In the genomic region with DNA sequence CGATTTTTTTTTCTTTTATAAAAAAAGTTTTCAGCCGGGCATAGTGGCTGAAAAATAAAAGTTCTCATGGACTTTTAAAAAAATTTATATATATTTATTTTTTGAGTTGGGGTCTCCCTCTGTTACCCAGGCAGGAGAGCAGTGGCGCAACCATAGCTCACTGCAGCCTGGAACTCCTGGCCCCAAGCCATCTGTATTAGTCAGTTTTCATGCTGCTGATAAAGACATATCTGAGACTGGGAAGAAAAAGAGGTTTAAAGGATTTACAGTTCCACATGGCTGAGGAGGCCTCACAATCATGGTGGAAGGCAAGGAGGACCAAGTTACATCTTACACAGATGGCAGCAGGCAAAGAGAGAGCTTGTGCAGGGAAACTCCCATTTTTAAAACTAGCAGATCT, we compare ENCODE assay signal across 7 cellular contexts. TPM values are rescaled to one million over a fixed set of nuclear protein-coding genes. Genes with fewer than 3 reads are reported as not detected.
DNase-seq lines count a peak whose midpoint lies in the region; TF ChIP-seq lines count a peak whose summit lies in the region.
"Not testable (repeated sequence)": the region's sequence is repeated elsewhere in the genome, so short reads cannot be mapped to it uniquely, and the experiment has no call there.

No MANE protein-coding gene starts in this region.

- H3K4me3 ChIP-seq in mammary epithelial cell (replicated peaks in 1 of 3; ENCODE audit: insufficient read depth in 1 of 3, low read depth in 2 of 3, low read length in 3 of 3); fibroblast of mammary gland (ENCODE audit: control insufficient read depth, low read depth, low read length): not testable (repeated sequence)

- H3K4me2 ChIP-seq in mammary epithelial cell (ENCODE audit: insufficient read depth, low read depth, low read length), result not testable (repeated sequence)

- DNase-seq in ELR (ENCODE audit: low read depth), result peak; percentile 27
- peak; percentile 8 for DNase-seq in LHCN-M2 (ENCODE audit: low read depth)
- DNase-seq in RPMI7951 (ENCODE audit: low read depth), result peak; percentile 15
- peak; percentile 3 for DNase-seq in amniotic stem cell (lab: John Stamatoyannopoulos, UW)
- peak; percentile 9 for DNase-seq in mammary epithelial cell
- peak; percentile 40 for DNase-seq in fibroblast of mammary gland (ENCODE audit: low read depth)
- DNase-seq in kidney tubule cell (ENCODE audit: low spot score), result peak; percentile 9

- CTCF ChIA-PET in mammary epithelial cell (lab: Charles Lee; ENCODE audit: low non-redundant PET), result not testable (repeated sequence)

- H4K20me1 ChIP-seq in mammary epithelial cell (ENCODE audit: insufficient read depth, low read length), result not testable (repeated sequence)

- not testable (repeated sequence) for H3K79me2 ChIP-seq in mammary epithelial cell (ENCODE audit: insufficient read depth, low read length)

- not testable (repeated sequence) for H3K9me3 ChIP-seq in mammary epithelial cell (replicated peaks; ENCODE audit: insufficient read depth, low read length)

- H3K27me3 ChIP-seq in mammary epithelial cell (ENCODE audit: insufficient read depth, low read length), result not testable (repeated sequence)

- BruUV-seq in mammary epithelial cell (replicated peaks; lab: Mats Ljungman, UMichigan), result not testable (repeated sequence)

- H2AFZ ChIP-seq in mammary epithelial cell (ENCODE audit: low read depth, low read length), result not testable (repeated sequence)

- WGBS in mammary epithelial cell (ENCODE audit: low coverage, missing lambda C conversion rate), result 71% methylated on average over 3 of the region's 3 CpGs

- H3K36me3 ChIP-seq in mammary epithelial cell (ENCODE audit: insufficient read depth, low read length), result not testable (repeated sequence)

- not testable (repeated sequence) for H3K4me1 ChIP-seq in mammary epithelial cell (ENCODE audit: insufficient read depth, low read length)

- H3K9ac ChIP-seq in mammary epithelial cell (ENCODE audit: insufficient read depth, low read length), result not testable (repeated sequence)

- H3K27ac ChIP-seq in mammary epithelial cell (ENCODE audit: insufficient read depth, low read depth, low read length), result not testable (repeated sequence)

- TF ChIP-seq CTCF in mammary epithelial cell (conservative IDR thresholded peaks at IDR 0.05 in 1 of 2, IDR thresholded peaks at IDR 0.05 in 1 of 2; ENCODE audit: extremely low read depth in 1 of 2, insufficient read depth in 1 of 2, low read depth in 1 of 2, low read length in 2 of 2); fibroblast of mammary gland (conservative IDR thresholded peaks at IDR 0.05; ENCODE audit: control insufficient read depth, insufficient read depth, low read depth, low read length): not testable (repeated sequence)

- intact Hi-C loops in mammary epithelial cell (cut with micrococcal nuclease), result not testable (repeated sequence)

- in situ Hi-C loops in mammary epithelial cell (cut with MboI; ENCODE audit: low sequenced_read_pairs in 2 of 2), result not testable (repeated sequence)

- dilution Hi-C loops in mammary epithelial cell (cut with HindIII; ENCODE audit: low sequenced_read_pairs), result not testable (repeated sequence)

RNA-seq across cellular contexts. Expression of gene WAPL, which starts 37.1 kb away (rescaled TPM):
- total RNA-seq in LHCN-M2 (2014; rRNA removed) (31.8 and 36.6 TPM in 2 replicates), mammary epithelial cell (10 to 100 TPM; 37.5 to 37.8 TPM)
- 14.2 TPM for polyA plus RNA-seq in LHCN-M2 (2012)
- 23.4 and 26.8 TPM in 2 replicates for total RNA-seq in RPMI7951 (2014; rRNA removed; shearing (Covaris generic))
- 12.2 TPM for polyA plus RNA-seq in mammary epithelial cell
- polyA minus RNA-seq in mammary epithelial cell, result 60.3 TPM
